Comparison of ENCODE assay signal across 18 cellular contexts in the genomic region with DNA sequence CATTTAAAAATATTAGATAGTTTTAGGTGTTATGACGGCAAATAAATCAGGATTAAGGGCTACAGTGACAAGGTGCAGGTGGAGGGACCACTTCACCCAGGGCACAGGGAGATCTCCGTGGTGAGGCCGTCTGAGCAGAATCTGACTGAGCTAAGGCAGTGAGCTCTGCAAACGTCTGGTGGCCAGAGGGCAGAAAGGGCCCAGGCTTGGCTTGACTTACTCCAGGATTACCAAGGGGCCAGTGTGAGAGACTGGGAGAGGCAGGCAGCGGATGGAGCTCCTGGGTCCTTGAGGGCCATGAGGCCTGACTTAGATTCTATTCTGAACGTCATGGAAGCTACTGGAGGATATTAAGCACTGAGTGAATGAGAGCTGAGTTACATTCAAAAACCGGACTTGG.
"Had no signal": no experiment of that assay in that cellular context is flagged by ENCODE, and none has a peak within 500 bp of the region (broad histone marks: within the 10 kb centered on the region; RNA-seq: fewer than 3 reads in every experiment).

No MANE protein-coding gene starts in this region.

- H3K4me1 ChIP-seq: ascending aorta, gastroesophageal sphincter, tibial nerve had no signal

- H3K9me3 ChIP-seq: ascending aorta, gastroesophageal sphincter, neutrophil, tibial nerve had no signal

- DNase-seq: activated CD4-positive, alpha-beta T cell treated with anti-CD3 and anti-CD28 coated beads for 1 hour; activated CD4-positive, alpha-beta T cell treated with anti-CD3 and anti-CD28 coated beads, Interleukin-2, amount 50 U/mL, for 4 hours; activated gamma-delta T cell; erythroblast; midbrain; retina; stimulated activated CD4-positive, alpha-beta T cell treated with anti-CD3 and anti-CD28 coated beads, Interleukin-2, amount 100 ng/mL, for 48 hours; stimulated activated naive B cell treated with anti-CD40 and anti-IgM and Interleukin-4, amounts not matched to agents 10 μg/mL and 1 μg/mL and 100 μg/mL, for 72 hours; T-helper 1 cell; T1000 had no signal

- H3K4me3 Mint-ChIP-seq: activated T-cell treated with anti-CD3 and anti-CD28 coated beads, Interleukin-2, amount 50 U/mL, for 4 hours; stimulated activated naive B cell treated with anti-CD40 and anti-IgM and Interleukin-4, amounts not matched to agents 10 μg/mL and 1 μg/mL and 100 μg/mL, for 72 hours had no signal

- H3K27me3 ChIP-seq: ascending aorta had no signal

- H3K27ac Mint-ChIP-seq: stimulated activated naive B cell treated with anti-CD40 and anti-IgM and Interleukin-4, amounts not matched to agents 10 μg/mL and 1 μg/mL and 100 μg/mL, for 72 hours had no signal

- ATAC-seq: activated T-cell treated with anti-CD3 and anti-CD28 coated beads, Interleukin-2, amount 50 U/mL, for 4 hours; gastroesophageal sphincter; SK-N-SH treated with all-trans-retinoic acid at 6 μM for 48 hours; stimulated activated naive B cell treated with anti-CD40 and anti-IgM and Interleukin-4, amounts not matched to agents 10 μg/mL and 1 μg/mL and 100 μg/mL, for 72 hours had no signal

- H3K4me3 ChIP-seq: ascending aorta, dorsolateral prefrontal cortex, gastroesophageal sphincter, tibial nerve had no signal

- H3K36me3 ChIP-seq: ascending aorta, gastroesophageal sphincter, neutrophil, tibial nerve had no signal

- H3K9me3 Mint-ChIP-seq: activated T-cell treated with anti-CD3 and anti-CD28 coated beads, Interleukin-2, amount 50 U/mL, for 4 hours; stimulated activated naive B cell treated with anti-CD40 and anti-IgM and Interleukin-4, amounts not matched to agents 10 μg/mL and 1 μg/mL and 100 μg/mL, for 72 hours had no signal

- FAIRE-seq: bronchial epithelial cell had no signal

- H3K27ac ChIP-seq: ascending aorta, dorsolateral prefrontal cortex, gastroesophageal sphincter, neutrophil, tibial nerve had no signal
